1 cellular context compared by ENCODE assay signal in the genomic region with DNA sequence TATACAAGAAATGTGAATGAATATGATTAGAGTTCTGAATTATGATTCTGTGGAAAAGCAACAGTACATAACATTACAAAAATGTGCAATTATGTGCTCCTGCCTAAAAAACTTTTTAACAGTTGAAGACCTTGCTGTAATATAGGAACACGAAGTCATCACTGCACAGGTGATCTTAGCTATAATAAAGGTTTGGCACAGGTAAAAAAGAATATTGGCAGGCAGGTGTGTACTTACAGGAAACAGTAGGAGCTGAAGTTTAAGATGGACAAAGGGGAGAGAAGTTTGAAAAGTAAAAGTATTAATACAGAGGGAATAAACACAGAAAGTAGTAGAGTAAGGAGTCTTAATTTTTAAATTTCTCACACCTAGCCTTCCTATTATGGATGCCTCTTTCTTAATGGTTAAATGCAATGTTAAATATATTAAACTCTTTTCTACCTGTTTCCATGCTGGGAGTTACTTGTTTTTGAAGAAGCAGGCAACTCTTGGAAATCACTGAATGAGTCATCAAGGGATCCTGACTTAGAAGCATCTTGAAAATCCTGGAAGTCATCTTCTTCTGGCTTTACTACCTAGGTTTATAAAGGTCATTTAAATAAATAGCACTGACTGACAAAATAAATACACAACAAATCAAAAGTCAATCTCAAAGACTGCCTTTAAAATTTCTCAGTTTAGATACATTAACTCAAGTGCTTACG.
A peak's percentile ranks its signal among the peaks of the same experiment; 100 is the strongest.
TF ChIP-seq lines count a peak whose summit lies in the region.

No MANE protein-coding gene starts in this region.

TF ChIP-seq in K562, 482 proteins besides CTCF, POLR2A, EP300 and RAD21:
- TF ChIP-seq, protein P1, sequence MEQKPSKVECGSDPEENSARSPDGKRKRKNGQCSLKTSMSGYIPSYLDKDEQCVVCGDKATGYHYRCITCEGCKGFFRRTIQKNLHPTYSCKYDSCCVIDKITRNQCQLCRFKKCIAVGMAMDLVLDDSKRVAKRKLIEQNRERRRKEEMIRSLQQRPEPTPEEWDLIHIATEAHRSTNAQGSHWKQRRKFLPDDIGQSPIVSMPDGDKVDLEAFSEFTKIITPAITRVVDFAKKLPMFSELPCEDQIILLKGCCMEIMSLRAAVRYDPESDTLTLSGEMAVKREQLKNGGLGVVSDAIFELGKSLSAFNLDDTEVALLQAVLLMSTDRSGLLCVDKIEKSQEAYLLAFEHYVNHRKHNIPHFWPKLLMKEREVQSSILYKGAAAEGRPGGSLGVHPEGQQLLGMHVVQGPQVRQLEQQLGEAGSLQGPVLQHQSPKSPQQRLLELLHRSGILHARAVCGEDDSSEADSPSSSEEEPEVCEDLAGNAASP (IDR thresholded peaks at IDR 0.05): no peak
- TF ChIP-seq ATF3 (IDR thresholded peaks at IDR 0.05): peak; percentile 23; the same call in 1 of the 2 replicates
- TF ChIP-seq ATF3 (CRISPR knock-in tag; conservative IDR thresholded peaks at IDR 0.05): no peak
TF ChIP-seq in K562: peak in this region for 1.
